Comparison of ENCODE assay signal across 11 cellular contexts in genomic region chr17:61572547-61572946, GRCh38. TPM values are rescaled to one million over a fixed set of nuclear protein-coding genes. Genes with fewer than 3 reads are reported as not detected.
A peak's percentile ranks its signal among the peaks of the same experiment; 100 is the strongest.
DNase-seq lines count a peak whose midpoint lies in the region.
"Not testable (repeated sequence)": the region's sequence is repeated elsewhere in the genome, so short reads cannot be mapped to it uniquely, and the experiment has no call there.
"Had no signal": no experiment of that assay in that cellular context is flagged by ENCODE, and none has a peak within 500 bp of the region (broad histone marks: within the 10 kb centered on the region; RNA-seq: fewer than 3 reads in every experiment).

No MANE protein-coding gene starts in this region.

- H3K36me3 ChIP-seq in Karpas-422 (ENCODE audit: insufficient read depth, low read length), result not testable (repeated sequence)

- not testable (repeated sequence) for H2AFZ ChIP-seq in Karpas-422 (ENCODE audit: low read length)

- not testable (repeated sequence) for H3K27me3 ChIP-seq in Karpas-422 (ENCODE audit: low read length)

- H3K27ac ChIP-seq in Karpas-422 (ENCODE audit: low read length), result not testable (repeated sequence)

- not testable (repeated sequence) for H3K4me1 ChIP-seq in Karpas-422 (ENCODE audit: low read length)

- H3K9me3 ChIP-seq in Karpas-422 (ENCODE audit: low read length), result not testable (repeated sequence)

- H3K4me3 ChIP-seq in Karpas-422 (ENCODE audit: low read length), result not testable (repeated sequence)

- not testable (repeated sequence) for H3K4me2 ChIP-seq in Karpas-422 (ENCODE audit: low read depth, low read length, poor library complexity, severe bottlenecking)

- not testable (repeated sequence) for H3K79me2 ChIP-seq in Karpas-422 (ENCODE audit: low read length)

- not testable (repeated sequence) for H3K9ac ChIP-seq in Karpas-422 (ENCODE audit: low read length)

- DNase-seq in Karpas-422, result peak; percentile 2

- not testable (repeated sequence) for H4K20me1 ChIP-seq in Karpas-422 (ENCODE audit: insufficient read depth, low read depth, low read length)

- not testable (repeated sequence) for H3K9me2 ChIP-seq in Karpas-422 (replicated peaks; ENCODE audit: insufficient read depth, low read length)

RNA-seq across cellular contexts. Expression of gene NACA2, which starts 18.5 kb away (rescaled TPM):
- not detected in 2 replicates for total RNA-seq in Karpas-422 (2014; rRNA removed; shearing (Covaris generic); ENCODE audit: low replicate concordance)
- total RNA-seq: A172; A673; B cell; Caco-2; Calu3; CD4-positive, alpha-beta memory T cell; CD4-positive, alpha-beta T cell; CD4-positive, CD25-positive, alpha-beta regulatory T cell; CD8-positive, alpha-beta memory T cell; Daoy had no signal
